20 cellular contexts compared by ENCODE assay signal in genomic region chr4:179634862-179635261, GRCh38.
"Had no signal": no experiment of that assay in that cellular context is flagged by ENCODE, and none has a peak within 500 bp of the region (broad histone marks: within the 10 kb centered on the region; RNA-seq: fewer than 3 reads in every experiment).

No MANE protein-coding gene starts in this region.

- H3K27ac Mint-ChIP-seq: activated CD4-positive, alpha-beta T cell treated with anti-CD3 and anti-CD28 coated beads, Interleukin-2, amount 10 ng/mL, durations not matched to agents 24 days and 14 days; activated CD8-positive, alpha-beta T cell treated with anti-CD3 and anti-CD28 coated beads, Interleukin-2, amount 10 ng/mL, durations not matched to agents 7 days and 5 days; activated naive CD8-positive, alpha-beta T cell treated with anti-CD3 and anti-CD28 coated beads for 36 hours; naive B cell; neural progenitor cell; stimulated activated naive B cell treated with anti-CD40 and anti-IgM and Interleukin-4, amounts not matched to agents 10 μg/mL and 1 μg/mL and 100 μg/mL, for 72 hours had no signal

- DNase-seq: activated CD4-positive, alpha-beta T cell treated with anti-CD3 and anti-CD28 coated beads, Interleukin-2, amount 10 ng/mL, durations not matched to agents 24 days and 14 days; activated CD8-positive, alpha-beta T cell treated with anti-CD3 and anti-CD28 coated beads, Interleukin-2, amount 10 ng/mL, durations not matched to agents 7 days and 5 days; activated naive CD8-positive, alpha-beta T cell treated with anti-CD3 and anti-CD28 coated beads for 36 hours; central memory CD4-positive, alpha-beta T cell; effector memory CD4-positive, alpha-beta T cell; foreskin melanocyte; glutamatergic neuron; immature natural killer cell; lower lobe of right lung; naive B cell; retina; stimulated activated CD4-positive, alpha-beta T cell treated with anti-CD3 and anti-CD28 coated beads, Interleukin-2, amount 100 ng/mL, for 48 hours; stimulated activated CD8-positive, alpha-beta memory T cell treated with anti-CD3 and anti-CD28 coated beads, Interleukin-4, amount 100 ng/mL, for 48 hours; stimulated activated naive B cell treated with anti-CD40 and anti-IgM and Interleukin-4, amounts not matched to agents 10 μg/mL and 1 μg/mL and 100 μg/mL, for 72 hours; trophoblast cell; uterus had no signal

- H3K36me3 Mint-ChIP-seq: activated naive CD8-positive, alpha-beta T cell treated with anti-CD3 and anti-CD28 coated beads for 36 hours; immature natural killer cell; naive B cell; neural progenitor cell; stimulated activated naive B cell treated with anti-CD40 and anti-IgM and Interleukin-4, amounts not matched to agents 10 μg/mL and 1 μg/mL and 100 μg/mL, for 72 hours had no signal

- H3K4me1 ChIP-seq: lower lobe of right lung, neural progenitor cell, uterus had no signal

- H3K4me3 ChIP-seq: hepatocyte, lower lobe of right lung, neural progenitor cell, uterus had no signal

- H3K4me3 Mint-ChIP-seq: activated CD4-positive, alpha-beta T cell treated with anti-CD3 and anti-CD28 coated beads, Interleukin-2, amount 10 ng/mL, durations not matched to agents 24 days and 14 days; activated CD8-positive, alpha-beta T cell treated with anti-CD3 and anti-CD28 coated beads, Interleukin-2, amount 10 ng/mL, durations not matched to agents 7 days and 5 days; activated naive CD8-positive, alpha-beta T cell treated with anti-CD3 and anti-CD28 coated beads for 36 hours; neural progenitor cell; stimulated activated naive B cell treated with anti-CD40 and anti-IgM and Interleukin-4, amounts not matched to agents 10 μg/mL and 1 μg/mL and 100 μg/mL, for 72 hours had no signal

- H3K4me2 ChIP-seq: hepatocyte, neural progenitor cell had no signal

- H3K9me3 ChIP-seq: lower lobe of right lung, uterus had no signal

- H2AFZ ChIP-seq: hepatocyte, neural progenitor cell had no signal

- ATAC-seq: activated CD4-positive, CD25-positive, alpha-beta regulatory T cell treated with anti-CD3 and anti-CD28 coated beads, Interleukin-2, amount 50 U/mL, for 24 hours; activated CD8-positive, alpha-beta T cell treated with anti-CD3 and anti-CD28 coated beads, Interleukin-2, amount 10 ng/mL, durations not matched to agents 7 days and 5 days; left lobe of liver; lower lobe of right lung; stimulated activated naive B cell treated with anti-CD40 and anti-IgM and Interleukin-4, amounts not matched to agents 10 μg/mL and 1 μg/mL and 100 μg/mL, for 72 hours had no signal

- H3K36me3 ChIP-seq: lower lobe of right lung, neural progenitor cell, uterus had no signal

- H3K4me1 Mint-ChIP-seq: activated naive CD8-positive, alpha-beta T cell treated with anti-CD3 and anti-CD28 coated beads for 36 hours; immature natural killer cell; naive B cell; neural progenitor cell; stimulated activated naive B cell treated with anti-CD40 and anti-IgM and Interleukin-4, amounts not matched to agents 10 μg/mL and 1 μg/mL and 100 μg/mL, for 72 hours had no signal

- H3K79me2 ChIP-seq: hepatocyte had no signal

- H3K27ac ChIP-seq: hepatocyte, lower lobe of right lung, neural progenitor cell, uterus had no signal

- H3K27me3 Mint-ChIP-seq: activated CD4-positive, alpha-beta T cell treated with anti-CD3 and anti-CD28 coated beads, Interleukin-2, amount 10 ng/mL, durations not matched to agents 24 days and 14 days; activated naive CD8-positive, alpha-beta T cell treated with anti-CD3 and anti-CD28 coated beads for 36 hours; naive B cell; stimulated activated naive B cell treated with anti-CD40 and anti-IgM and Interleukin-4, amounts not matched to agents 10 μg/mL and 1 μg/mL and 100 μg/mL, for 72 hours had no signal

- H3K9me3 Mint-ChIP-seq: activated CD4-positive, alpha-beta T cell treated with anti-CD3 and anti-CD28 coated beads, Interleukin-2, amount 10 ng/mL, durations not matched to agents 24 days and 14 days had no signal

- H3K27me3 ChIP-seq: hepatocyte, neural progenitor cell, uterus had no signal

- H3K9ac ChIP-seq: neural progenitor cell had no signal
